In genomic region chr15:48722764-48723661, GRCh38 we compare ENCODE assay signal across 11 cellular contexts.
A peak's percentile ranks its signal among the peaks of the same experiment; 100 is the strongest.
DNase-seq lines count a peak whose midpoint lies in the region; ATAC-seq and TF ChIP-seq lines count a peak whose summit lies in the region.
"Had no signal": no experiment of that assay in that cellular context is flagged by ENCODE, and none has a peak within 500 bp of the region (broad histone marks: within the 10 kb centered on the region; RNA-seq: fewer than 3 reads in every experiment).

No MANE protein-coding gene starts in this region.

- H3K4me1 ChIP-seq in mammary epithelial cell (ENCODE audit: insufficient read depth, low read length): peaks cover 17% of the 10 kb centered on the region
- no peaks in the 10 kb centered on the region for H3K4me1 ChIP-seq in A673 (ENCODE audit: insufficient read depth, low read length, poor library complexity, severe bottlenecking)
- H3K4me1 ChIP-seq in GM23338 (ENCODE audit: insufficient read depth): no peaks in the 10 kb centered on the region

- DNase-seq in CD1c-positive myeloid dendritic cell (ENCODE audit: extremely low spot score) (peak; percentile 2), NB4 (ENCODE audit: low read depth) (peak; percentile 7), mammary epithelial cell (peak; percentile 91), lung microvascular endothelial cell (ENCODE audit: low read depth in 2 of 2) (peak; percentile 51 to 92), A673 (ENCODE audit: low spot score) (no peak), GM23338 (ENCODE audit: low spot score) (no peak)
- DNase-seq in NK-92 treated with Interleukin-12 subunit alpha and Interleukin-12 subunit beta, amount 100 ng/mL, for 24 hours (lab: John Stamatoyannopoulos, UW): no peak
- DNase-seq: activated naive CD4-positive, alpha-beta T cell treated with anti-CD3 and anti-CD28 coated beads, Interleukin-2, amount 10 ng/mL, durations not matched to agents 7 days and 5 days; NCI-H1417; retina had no signal

- H3K4me3 ChIP-seq in NB4 (ENCODE audit: low read depth, low read length) (no peak overlapping the region), mammary epithelial cell (replicated peaks in 1 of 3; ENCODE audit: insufficient read depth in 1 of 3, low read depth in 2 of 3, low read length in 3 of 3) (no peak overlapping the region), A673 (ENCODE audit: low read depth, low read length, poor library complexity, severe bottlenecking) (no peak overlapping the region), GM23338 (no peak overlapping the region)

- H3K27me3 ChIP-seq in mammary epithelial cell (ENCODE audit: insufficient read depth, low read length): no peaks in the 10 kb centered on the region
- H3K27me3 ChIP-seq in A673 (replicated peaks; ENCODE audit: insufficient read depth, low read depth, low read length, poor library complexity): no peaks in the 10 kb centered on the region
- H3K27me3 ChIP-seq in GM23338 (ENCODE audit: insufficient read depth): no peaks in the 10 kb centered on the region

- CTCF ChIA-PET in mammary epithelial cell (lab: Charles Lee; ENCODE audit: low non-redundant PET) (interaction anchor here (0.6 kb wide), 1 partner anchor 80 kb away, joined by 3 read pairs; no protein-coding TSS in a partner anchor), A673 (lab: Charles Lee) (no interaction called here)

- WGBS in mammary epithelial cell (ENCODE audit: low coverage, missing lambda C conversion rate): 49% methylated on average over 5 of the region's 5 CpGs

- H3K4me2 ChIP-seq in mammary epithelial cell (ENCODE audit: insufficient read depth, low read depth, low read length) (peak overlapping the region; percentile 43), GM23338 (no peak overlapping the region)

- dilution Hi-C loops in mammary epithelial cell (cut with HindIII; ENCODE audit: low sequenced_read_pairs): no loop called here

- H3K9me3 Mint-ChIP-seq in GM23338: no peaks in the 10 kb centered on the region
- H3K9me3 Mint-ChIP-seq: activated naive CD4-positive, alpha-beta T cell treated with anti-CD3 and anti-CD28 coated beads, Interleukin-2, amount 10 ng/mL, durations not matched to agents 7 days and 5 days had no signal

- no peaks in the 10 kb centered on the region for H3K79me2 ChIP-seq in mammary epithelial cell (ENCODE audit: insufficient read depth, low read length)
- H3K79me2 ChIP-seq in GM23338 (replicated peaks; ENCODE audit: insufficient read depth): no peaks in the 10 kb centered on the region

- H3K4me1 Mint-ChIP-seq in GM23338: no peaks in the 10 kb centered on the region
- H3K4me1 Mint-ChIP-seq: activated naive CD4-positive, alpha-beta T cell treated with anti-CD3 and anti-CD28 coated beads, Interleukin-2, amount 10 ng/mL, durations not matched to agents 7 days and 5 days had no signal

- TF ChIP-seq CTCF in NB4 (IDR thresholded peaks at IDR 0.05; ENCODE audit: low read depth, low read length): no peak
- TF ChIP-seq CTCF in mammary epithelial cell (conservative IDR thresholded peaks at IDR 0.05 in 1 of 2, IDR thresholded peaks at IDR 0.05 in 1 of 2; ENCODE audit: extremely low read depth in 1 of 2, insufficient read depth in 1 of 2, low read depth in 1 of 2, low read length in 2 of 2): no peak
- TF ChIP-seq CTCF in A673 (conservative IDR thresholded peaks at IDR 0.05; ENCODE audit: low read depth, low read length): no peak
- no peak for TF ChIP-seq CTCF in GM23338 (conservative IDR thresholded peaks at IDR 0.05; ENCODE audit: low read depth in 2 of 2)

- no peaks in the 10 kb centered on the region for H3K9me2 ChIP-seq in GM23338 (ENCODE audit: insufficient read depth)

- no peaks in the 10 kb centered on the region for H3K36me3 ChIP-seq in mammary epithelial cell (ENCODE audit: insufficient read depth, low read length)
- H3K36me3 ChIP-seq in A673 (ENCODE audit: insufficient read depth, low read length, poor library complexity, severe bottlenecking): no peaks in the 10 kb centered on the region
- H3K36me3 ChIP-seq in GM23338 (ENCODE audit: insufficient read depth): no peaks in the 10 kb centered on the region

- H3K27me3 Mint-ChIP-seq in GM23338 (ENCODE audit: insufficient read depth, low read depth, poor library complexity): no peaks in the 10 kb centered on the region
- H3K27me3 Mint-ChIP-seq: activated naive CD4-positive, alpha-beta T cell treated with anti-CD3 and anti-CD28 coated beads, Interleukin-2, amount 10 ng/mL, durations not matched to agents 7 days and 5 days had no signal

- H3K9me3 ChIP-seq in mammary epithelial cell (replicated peaks; ENCODE audit: insufficient read depth, low read length) (no peaks in the 10 kb centered on the region), A673 (ENCODE audit: low read depth, low read length, poor library complexity, severe bottlenecking) (no peaks in the 10 kb centered on the region)

- no peaks in the 10 kb centered on the region for H4K20me1 ChIP-seq in mammary epithelial cell (ENCODE audit: insufficient read depth, low read length)
- H4K20me1 ChIP-seq in GM23338 (replicated peaks; ENCODE audit: insufficient read depth): no peaks in the 10 kb centered on the region

- H2AFZ ChIP-seq in mammary epithelial cell (ENCODE audit: low read depth, low read length) (peak overlapping the region; percentile 2), GM23338 (no peak overlapping the region)

- ATAC-seq in HG03442 (IDR thresholded peaks at IDR 0.05; ENCODE audit: unreplicated experiment) (no peak), GM23338 (no peak)

- no peak overlapping the region for H3K9ac ChIP-seq in mammary epithelial cell (ENCODE audit: insufficient read depth, low read length)

- intact Hi-C loops in mammary epithelial cell (cut with micrococcal nuclease) (loop anchor here (1.0 to 5.0 kb wide), 4 partner anchors 28 to 244 kb away; partner anchors contain the start of gene CEP152), A673 (cut with micrococcal nuclease; ENCODE audit: unreplicated experiment) (no loop called here)

- BruUV-seq in mammary epithelial cell (replicated peaks; lab: Mats Ljungman, UMichigan): TSS peak; percentile 60
- no TSS peak for BruUV-seq in A673 (replicated peaks; lab: Mats Ljungman, UMichigan)

- H3K27ac ChIP-seq in mammary epithelial cell (ENCODE audit: insufficient read depth, low read depth, low read length): peak overlapping the region; percentile 80
- H3K27ac ChIP-seq in A673 (ENCODE audit: low read depth, low read length, poor library complexity, severe bottlenecking): no peak overlapping the region
- no peak overlapping the region for H3K27ac ChIP-seq in GM23338 (ENCODE audit: low read depth)

- no peak overlapping the region for H3K4me3 Mint-ChIP-seq in GM23338
- H3K4me3 Mint-ChIP-seq: activated naive CD4-positive, alpha-beta T cell treated with anti-CD3 and anti-CD28 coated beads, Interleukin-2, amount 10 ng/mL, durations not matched to agents 7 days and 5 days had no signal

- in situ Hi-C loops in mammary epithelial cell (cut with MboI; ENCODE audit: low sequenced_read_pairs in 2 of 2): no loop called here

- no peak for TF ChIP-seq POLR2A in NB4 (IDR thresholded peaks at IDR 0.05; ENCODE audit: extremely low read depth, insufficient read length)

- no peaks in the 10 kb centered on the region; the same call in 2 of the 3 replicates for H3K36me3 Mint-ChIP-seq in GM23338 (ENCODE audit: low read depth)

- H3F3A ChIP-seq in GM23338 (replicated peaks; ENCODE audit: low read depth): no peaks in the 10 kb centered on the region

- POLR2A ChIA-PET in A673 (lab: Charles Lee; ENCODE audit: low non-redundant PET): no interaction called here

- H3K27ac Mint-ChIP-seq in GM23338: no peak overlapping the region
- H3K27ac Mint-ChIP-seq: activated naive CD4-positive, alpha-beta T cell treated with anti-CD3 and anti-CD28 coated beads, Interleukin-2, amount 10 ng/mL, durations not matched to agents 7 days and 5 days had no signal

TF ChIP-seq in GM23338, 12 proteins besides CTCF, POLR2A, EP300 and RAD21 (continues in another document):
- no peak for TF ChIP-seq REST (IDR thresholded peaks at IDR 0.05; ENCODE audit: unreplicated experiment)

Comparison
In these comparisons a context has a peak if more than half of its experiments do, and no peak if none do; other contexts are left out.
1. DNase-seq: peak in CD1c-positive myeloid dendritic cell (single experiment), NB4 (single experiment), mammary epithelial cell (single experiment) and lung microvascular endothelial cell (2 of 2); none in NK-92 treated with Interleukin-12 subunit alpha and Interleukin-12 subunit beta, amount 100 ng/mL, for 24 hours (single experiment), A673 (single experiment) and GM23338 (single experiment).